In the genomic region with DNA sequence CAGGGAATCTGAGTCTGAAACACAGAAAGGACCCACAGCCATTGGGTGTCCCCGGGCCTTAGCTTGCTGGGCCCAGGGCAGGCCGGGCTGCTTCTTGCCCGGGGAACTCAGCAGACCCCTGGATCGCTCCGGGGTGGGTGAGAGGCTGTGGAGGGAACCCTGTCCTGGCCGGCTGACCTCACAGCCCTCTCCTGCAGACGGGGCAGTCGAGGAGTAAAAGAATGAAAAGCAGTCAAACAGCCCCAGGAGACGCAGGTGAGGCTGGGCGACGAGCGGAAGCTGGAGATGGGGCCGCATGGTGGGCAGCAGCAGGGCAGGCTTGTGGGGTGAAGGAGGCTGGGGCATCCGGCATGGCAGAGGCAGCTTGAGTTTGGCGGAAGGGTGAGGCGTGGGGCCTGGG, we compare ENCODE assay signal across 1 cellular context.
TF ChIP-seq lines count a peak whose summit lies in the region.

No MANE protein-coding gene starts in this region.

TF ChIP-seq in neural cell, 6 proteins besides CTCF, POLR2A, EP300 and RAD21 (continued from another document):
- TF ChIP-seq MXI1 (conservative IDR thresholded peaks at IDR 0.05; ENCODE audit: poor library complexity, severe bottlenecking) = no peak
